15 cellular contexts compared by ENCODE assay signal in the genomic region with DNA sequence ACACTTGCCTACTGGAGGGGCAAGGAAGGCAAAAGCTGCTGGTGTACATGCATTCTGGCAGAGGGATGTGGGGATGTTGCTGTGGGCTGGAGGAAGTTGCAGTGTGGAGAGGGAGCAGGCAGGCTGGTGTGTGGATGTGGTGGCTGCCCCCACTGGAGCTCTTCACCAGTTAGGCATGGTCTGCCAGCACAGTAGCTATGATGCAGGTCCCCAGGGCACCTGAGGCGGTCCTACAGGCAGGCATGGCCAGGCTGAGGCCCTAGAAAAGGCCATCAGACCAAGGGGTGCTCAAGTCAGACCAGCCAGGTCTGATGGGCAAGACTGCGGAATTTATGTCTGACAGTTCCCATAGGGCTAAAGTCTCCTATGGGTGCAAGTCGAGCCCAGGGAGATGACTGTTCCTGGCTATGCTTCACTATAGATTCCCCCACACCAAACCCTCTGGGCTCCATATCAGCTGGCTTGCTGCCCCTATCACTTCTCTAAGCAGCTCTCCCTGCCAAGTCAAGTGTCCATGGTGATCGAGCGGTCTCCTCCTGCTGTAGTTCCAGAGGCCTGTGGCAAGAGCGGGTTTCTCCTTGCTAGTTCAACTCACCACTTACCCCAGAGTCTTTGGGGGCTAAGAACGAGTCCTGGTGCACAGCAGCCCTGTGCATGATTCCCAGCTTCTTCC.
A peak's percentile ranks its signal among the peaks of the same experiment; 100 is the strongest.
DNase-seq lines count a peak whose midpoint lies in the region; ATAC-seq and TF ChIP-seq lines count a peak whose summit lies in the region.
"Had no signal": no experiment of that assay in that cellular context is flagged by ENCODE, and none has a peak within 500 bp of the region (broad histone marks: within the 10 kb centered on the region; RNA-seq: fewer than 3 reads in every experiment).

No MANE protein-coding gene starts in this region.

- TF ChIP-seq CTCF in IMR-90 (conservative IDR thresholded peaks at IDR 0.05; ENCODE audit: low read depth, low read length) (no peak), upper lobe of right lung (IDR thresholded peaks at IDR 0.05) (no peak), CD14-positive monocyte (IDR thresholded peaks at IDR 0.05) (no peak), chondrocyte (IDR thresholded peaks at IDR 0.05) (no peak)

- no peak overlapping the region for H4K8ac ChIP-seq in IMR-90 (ENCODE audit: low read depth in 2 of 2, low read length in 2 of 2)

- H2BK120ac ChIP-seq in IMR-90 (ENCODE audit: low read depth, low read length): no peak overlapping the region

- no peaks in the 10 kb centered on the region for H3K79me1 ChIP-seq in IMR-90 (ENCODE audit: low read depth in 1 of 2, low read length in 2 of 2)

- no peaks in the 10 kb centered on the region for H4K20me1 ChIP-seq in IMR-90 (ENCODE audit: insufficient read depth, low read length)

- H3K36me3 ChIP-seq in IMR-90 (ENCODE audit: control insufficient read depth, insufficient read depth, low read length) (no peaks in the 10 kb centered on the region), upper lobe of right lung (no peaks in the 10 kb centered on the region)
- H3K36me3 ChIP-seq: BE2C had no signal

- no peak overlapping the region for H2BK20ac ChIP-seq in IMR-90 (ENCODE audit: low read depth, low read length)

- no TSS peak for BruUV-seq in IMR-90 (replicated peaks; lab: Mats Ljungman, UMichigan)

- no peak overlapping the region for H3K9ac ChIP-seq in IMR-90 (ENCODE audit: low read depth, low read length)

- H3K36me3 Mint-ChIP-seq in CD14-positive monocyte (no peaks in the 10 kb centered on the region), chondrocyte (ENCODE audit: low read depth) (no peaks in the 10 kb centered on the region)

- H3K9me3 ChIP-seq in IMR-90 (ENCODE audit: control insufficient read depth, insufficient read depth, low read length): peaks cover 18% of the 10 kb centered on the region
- no peaks in the 10 kb centered on the region for H3K9me3 ChIP-seq in right cardiac atrium (ENCODE audit: control insufficient read depth, low read length)
- peaks cover 4% of the 10 kb centered on the region for H3K9me3 ChIP-seq in upper lobe of right lung
- H3K9me3 ChIP-seq: BE2C had no signal

- no peak overlapping the region for H3K4me3 ChIP-seq in IMR-90 (ENCODE audit: insufficient read depth, low read depth, low read length)
- H3K4me3 ChIP-seq in right cardiac atrium (ENCODE audit: low read length): no peak overlapping the region
- H3K4me3 ChIP-seq in upper lobe of right lung: no peak overlapping the region
- H3K4me3 ChIP-seq: GM23338 had no signal

- H2AK9ac ChIP-seq in IMR-90 (replicated peaks; ENCODE audit: low read depth, low read length, poor library complexity): no peak overlapping the region

- TF ChIP-seq RAD21 in IMR-90 (IDR thresholded peaks at IDR 0.05; ENCODE audit: low read length): no peak

- H3K27me3 ChIP-seq in IMR-90 (ENCODE audit: control insufficient read depth, insufficient read depth, low read length): no peaks in the 10 kb centered on the region
- no peaks in the 10 kb centered on the region for H3K27me3 ChIP-seq in right cardiac atrium (ENCODE audit: control insufficient read depth, insufficient read depth)
- H3K27me3 ChIP-seq in upper lobe of right lung: no peaks in the 10 kb centered on the region
- H3K27me3 ChIP-seq: BE2C had no signal

- in situ Hi-C loops in IMR-90 (cut with MboI; ENCODE audit: low sequenced_read_pairs): no loop called here

- H3K9me3 Mint-ChIP-seq in CD14-positive monocyte (peaks cover 5 to 28% (median 16%) of the 10 kb centered on the region in 7 donors), chondrocyte (ENCODE audit: low read depth) (peaks cover 33% of the 10 kb centered on the region)

- intact Hi-C loops in Right ventricle myocardium inferior (cut with DNase I): no loop called here
- intact Hi-C loops in cardiac septum (cut with DNase I): no loop called here
- intact Hi-C loops in IMR-90 (cut with micrococcal nuclease): no loop called here
- intact Hi-C loops in right cardiac atrium (cut with DNase I): no loop called here
- intact Hi-C loops in upper lobe of right lung (cut with DNase I): no loop called here
- intact Hi-C loops in CD14-positive monocyte (cut with micrococcal nuclease): no loop called here

- H3K23ac ChIP-seq in IMR-90 (ENCODE audit: low read depth, low read length): no peak overlapping the region

- no peak overlapping the region for H4K5ac ChIP-seq in IMR-90 (ENCODE audit: low read depth, low read length)

- no peak overlapping the region for H3K4me2 ChIP-seq in IMR-90 (ENCODE audit: low read depth, low read length)
- H3K4me2 ChIP-seq: GM23338 had no signal

- no peak overlapping the region for H4K91ac ChIP-seq in IMR-90 (ENCODE audit: insufficient read depth, low read depth, low read length)

- H2AK5ac ChIP-seq in IMR-90 (ENCODE audit: low read depth, low read length): no peak overlapping the region

- no peak overlapping the region for H2BK5ac ChIP-seq in IMR-90 (ENCODE audit: low read depth, low read length, poor library complexity, severe bottlenecking)

- H3K27ac ChIP-seq in IMR-90 (ENCODE audit: insufficient read depth, low read length) (no peak overlapping the region), right cardiac atrium (ENCODE audit: low read length) (no peak overlapping the region), upper lobe of right lung (no peak overlapping the region)

- no peak for DNase-seq in Right ventricle myocardium inferior (ENCODE audit: missing footprints)
- no peak for DNase-seq in cardiac septum (ENCODE audit: low spot score)
- no peak for DNase-seq in IMR-90
- peak; percentile 16 to 52 (median 33) for DNase-seq in right cardiac atrium
- DNase-seq in upper lobe of right lung: no peak
- no peak for DNase-seq in CD14-positive monocyte (ENCODE audit: low spot score)
- no peak for DNase-seq in chondrocyte (ENCODE audit: low spot score)
- DNase-seq: BE2C, Calu3, DMS 273 treated with DMSO at 0.1 percent for 48 hours, EL, H9 had no signal

- WGBS in IMR-90 (ENCODE audit: extremely low coverage in 2 of 2, insufficient read length in 1 of 2), 2 experiments: 40% methylated on average over 3 of the region's 7 CpGs; no CpG with 5 or more reads in 1 of the 2 experiments
- WGBS in right cardiac atrium: 50% methylated on average over 7 of the region's 7 CpGs

- no peak overlapping the region for H3K4ac ChIP-seq in IMR-90 (ENCODE audit: low read depth, low read length)

- CTCF ChIA-PET in IMR-90 (lab: Yijun Ruan, JAX): no interaction called here

- H3K27ac Mint-ChIP-seq in CD14-positive monocyte (peak overlapping the region in 1 of 7 donors; percentile 33), chondrocyte (ENCODE audit: unreplicated experiment) (no peak overlapping the region)
- H3K27ac Mint-ChIP-seq: GM23338 had no signal

- no peak overlapping the region for H2BK15ac ChIP-seq in IMR-90 (ENCODE audit: low read depth, low read length)

- no peak overlapping the region for H3K56ac ChIP-seq in IMR-90 (ENCODE audit: extremely low read depth, insufficient read depth, low read length)

- H3K4me3 Mint-ChIP-seq in CD14-positive monocyte (no peak overlapping the region), chondrocyte (ENCODE audit: unreplicated experiment) (no peak overlapping the region)
- H3K4me3 Mint-ChIP-seq: GM23338, H9 had no signal

- H3K9me1 ChIP-seq in IMR-90 (ENCODE audit: insufficient read depth, low read length): no peaks in the 10 kb centered on the region

- peak overlapping the region; percentile 21 for H2AFZ ChIP-seq in IMR-90 (replicated peaks; ENCODE audit: low read length, poor library complexity)
- H2AFZ ChIP-seq: GM23338 had no signal

- no peak for TF ChIP-seq POLR2A in IMR-90 (IDR thresholded peaks at IDR 0.05; ENCODE audit: low read depth, low read length)

- H3K27me3 Mint-ChIP-seq in CD14-positive monocyte (ENCODE audit: low read depth in 3 of 3) (no peaks in the 10 kb centered on the region), chondrocyte (ENCODE audit: low read depth) (no peaks in the 10 kb centered on the region)

- H3K18ac ChIP-seq in IMR-90 (ENCODE audit: low read depth, low read length): no peak overlapping the region

- POLR2A ChIA-PET in IMR-90 (lab: Charles Lee; ENCODE audit: unreplicated experiment): no interaction called here

- no peak overlapping the region for H3K14ac ChIP-seq in IMR-90 (replicated peaks; ENCODE audit: low read depth, low read length)

- no peaks in the 10 kb centered on the region for H3K4me1 ChIP-seq in IMR-90 (ENCODE audit: control insufficient read depth, insufficient read depth, low read length)
- no peaks in the 10 kb centered on the region for H3K4me1 ChIP-seq in right cardiac atrium (ENCODE audit: control insufficient read depth, insufficient read depth, low read length)
- no peaks in the 10 kb centered on the region for H3K4me1 ChIP-seq in upper lobe of right lung
- H3K4me1 ChIP-seq: BE2C had no signal

- H3K4me1 Mint-ChIP-seq in CD14-positive monocyte: no peaks in the 10 kb centered on the region
- H3K4me1 Mint-ChIP-seq in chondrocyte (ENCODE audit: low read depth): no peaks in the 10 kb centered on the region

- peak; percentile 71 for ATAC-seq in Right ventricle myocardium inferior
- ATAC-seq in IMR-90 (ENCODE audit: low read depth): no peak
- ATAC-seq in right cardiac atrium: peak; percentile 59 to 68
- peak; percentile 9 for ATAC-seq in upper lobe of right lung
- no peak for ATAC-seq in HG03280 (IDR thresholded peaks at IDR 0.05; ENCODE audit: unreplicated experiment)
- ATAC-seq: GM23338, HepG2 had no signal

- dilution Hi-C loops in IMR-90 (cut with HindIII; ENCODE audit: low sequenced_read_pairs, unreplicated experiment): no loop called here

TF ChIP-seq in IMR-90, 13 proteins besides CTCF, POLR2A, EP300 and RAD21:
- TF ChIP-seq, protein P1, sequence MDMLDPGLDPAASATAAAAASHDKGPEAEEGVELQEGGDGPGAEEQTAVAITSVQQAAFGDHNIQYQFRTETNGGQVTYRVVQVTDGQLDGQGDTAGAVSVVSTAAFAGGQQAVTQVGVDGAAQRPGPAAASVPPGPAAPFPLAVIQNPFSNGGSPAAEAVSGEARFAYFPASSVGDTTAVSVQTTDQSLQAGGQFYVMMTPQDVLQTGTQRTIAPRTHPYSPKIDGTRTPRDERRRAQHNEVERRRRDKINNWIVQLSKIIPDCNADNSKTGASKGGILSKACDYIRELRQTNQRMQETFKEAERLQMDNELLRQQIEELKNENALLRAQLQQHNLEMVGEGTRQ (IDR thresholded peaks at IDR 0.05; ENCODE audit: low read depth, low read length): no peak
- no peak for TF ChIP-seq MXI1 (IDR thresholded peaks at IDR 0.05; ENCODE audit: borderline replicate concordance, low read depth, low read length)
- no peak for TF ChIP-seq CHD1 (IDR thresholded peaks at IDR 0.05; ENCODE audit: low read depth, low read length)
- TF ChIP-seq RFX5 (IDR thresholded peaks at IDR 0.05; ENCODE audit: low read depth, low read length): no peak
- TF ChIP-seq FOS (IDR thresholded peaks at IDR 0.05; ENCODE audit: low read depth, low read length): no peak
- TF ChIP-seq RCOR1 (IDR thresholded peaks at IDR 0.05; ENCODE audit: insufficient replicate concordance, low read length): no peak
- TF ChIP-seq MAFK (IDR thresholded peaks at IDR 0.05; ENCODE audit: low read depth, low read length): no peak

Comparison
In these comparisons a context has a peak if more than half of its experiments do, and no peak if none do; other contexts are left out.
1. DNase-seq: peak in right cardiac atrium (3 of 3); none in Right ventricle myocardium inferior (single experiment), cardiac septum (single experiment), IMR-90 (single experiment), upper lobe of right lung (single experiment), CD14-positive monocyte (single experiment) and chondrocyte (single experiment).
2. ATAC-seq: peak in Right ventricle myocardium inferior (single experiment), right cardiac atrium (2 of 2) and upper lobe of right lung (single experiment); none in IMR-90 (single experiment) and HG03280 (single experiment).